ENCODE assay signal across 15 cellular contexts in genomic region chr11:126680109-126680508, GRCh38.
"Had no signal": no experiment of that assay in that cellular context is flagged by ENCODE, and none has a peak within 500 bp of the region (broad histone marks: within the 10 kb centered on the region; RNA-seq: fewer than 3 reads in every experiment).

No MANE protein-coding gene starts in this region.

- H3K4me3 ChIP-seq: stomach, tibial artery, vagina had no signal

- ATAC-seq: left ventricle myocardium superior had no signal

- DNase-seq: activated CD4-positive, alpha-beta T cell treated with anti-CD3 and anti-CD28 coated beads, Interleukin-2, amount 50 U/mL, for 1 hour; activated effector memory CD4-positive, alpha-beta T cell treated with Interleukin-2 at 50 U/mL for 16 hours; cortex of kidney; effector memory CD4-positive, alpha-beta T cell; hippocampal formation; left ventricle myocardium superior; stimulated activated CD4-positive, alpha-beta T cell treated with anti-CD3 and anti-CD28 coated beads, Interleukin-15, amount 100 ng/mL, for 24 hours; stomach had no signal

- H3K9me3 ChIP-seq: stomach, tibial artery, vagina had no signal

- H3K27ac ChIP-seq: epithelial cell of prostate, stomach, tibial artery, vagina had no signal

- H3K27me3 ChIP-seq: vagina had no signal

- H3K9me3 Mint-ChIP-seq: activated naive CD4-positive, alpha-beta T cell treated with anti-CD3 and anti-CD28 coated beads, Interleukin-2, amount 50 U/mL, for 24 hours; central memory CD8-positive, alpha-beta T cell; neural crest cell had no signal

- H3K36me3 ChIP-seq: stomach, tibial artery, vagina had no signal

- H3K4me3 Mint-ChIP-seq: activated naive CD4-positive, alpha-beta T cell treated with anti-CD3 and anti-CD28 coated beads, Interleukin-2, amount 50 U/mL, for 24 hours; brain; central memory CD8-positive, alpha-beta T cell; neural crest cell had no signal

- H3K4me1 Mint-ChIP-seq: activated naive CD4-positive, alpha-beta T cell treated with anti-CD3 and anti-CD28 coated beads, Interleukin-2, amount 50 U/mL, for 24 hours; central memory CD8-positive, alpha-beta T cell; neural crest cell had no signal

- H3K4me1 ChIP-seq: stomach, tibial artery, vagina had no signal

- H3K27ac Mint-ChIP-seq: activated naive CD4-positive, alpha-beta T cell treated with anti-CD3 and anti-CD28 coated beads, Interleukin-2, amount 50 U/mL, for 24 hours had no signal

- H3K36me3 Mint-ChIP-seq: activated naive CD4-positive, alpha-beta T cell treated with anti-CD3 and anti-CD28 coated beads, Interleukin-2, amount 50 U/mL, for 24 hours; brain had no signal
